Comparison of ENCODE assay signal across 8 cellular contexts in the genomic region with DNA sequence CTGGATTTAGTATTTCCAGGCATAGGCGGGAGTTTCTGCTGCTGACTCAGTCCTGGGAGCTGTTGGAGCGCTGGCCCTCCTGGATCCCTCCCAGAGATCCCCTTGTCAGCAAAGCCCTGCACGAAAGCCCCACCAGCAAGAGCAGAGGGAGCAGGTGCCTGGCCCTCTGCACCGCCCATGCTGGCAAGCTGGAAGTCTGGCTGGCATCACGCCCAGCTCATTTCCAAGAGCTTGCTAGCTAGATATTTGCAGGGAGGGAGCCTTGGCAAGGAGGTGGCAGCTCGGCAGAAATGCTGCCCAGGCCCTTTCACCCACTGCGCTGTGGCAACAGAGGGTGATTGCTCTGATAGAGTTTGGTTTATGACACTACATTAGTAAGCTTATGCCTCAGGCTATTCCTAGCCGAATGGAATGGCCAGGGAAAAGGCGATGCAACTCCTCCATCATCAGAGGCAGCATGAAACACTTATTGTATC.
DNase-seq lines count a peak whose midpoint lies in the region; ATAC-seq, FAIRE-seq and TF ChIP-seq lines count a peak whose summit lies in the region.

No MANE protein-coding gene starts in this region.

- no peak overlapping the region for H3K4me3 ChIP-seq in tibial artery

- no peaks in the 10 kb centered on the region for H3K27me3 ChIP-seq in tibial artery

- peaks cover 0 to 14% (median 9%) of the 10 kb centered on the region in 4 donors for H3K4me1 ChIP-seq in tibial artery

- no peaks in the 10 kb centered on the region for H3K9me3 Mint-ChIP-seq in activated naive CD4-positive, alpha-beta T cell treated with anti-CD3 and anti-CD28 coated beads, Interleukin-2, amount 50 U/mL, for 72 hours
- H3K9me3 Mint-ChIP-seq in activated T-helper 1 cell treated with anti-CD3 and anti-CD28 coated beads, Interleukin-12 subunit alpha, Interleukin-12 subunit beta, Interleukin-2, Interleukin-4 antibody, amounts not matched to agents 30 ng/mL and 10 ng/mL and 1 ng/mL, durations not matched to agents 14 hours and 24 hours and 36 hours = peaks cover 4% of the 10 kb centered on the region

- peak overlapping the region in 1 of 2 donors; percentile 39 for H3K27ac ChIP-seq in tibial artery

- H3K9me3 ChIP-seq in tibial artery = no peaks in the 10 kb centered on the region

- no peaks in the 10 kb centered on the region for H3K4me1 Mint-ChIP-seq in activated T-helper 1 cell treated with anti-CD3 and anti-CD28 coated beads, Interleukin-12 subunit alpha, Interleukin-12 subunit beta, Interleukin-2, Interleukin-4 antibody, amounts not matched to agents 30 ng/mL and 10 ng/mL and 1 ng/mL, durations not matched to agents 14 hours and 24 hours and 36 hours (ENCODE audit: low read depth)

- no peak overlapping the region for H3K27ac Mint-ChIP-seq in activated naive CD4-positive, alpha-beta T cell treated with anti-CD3 and anti-CD28 coated beads, Interleukin-2, amount 50 U/mL, for 72 hours
- no peak overlapping the region for H3K27ac Mint-ChIP-seq in activated T-helper 1 cell treated with anti-CD3 and anti-CD28 coated beads, Interleukin-12 subunit alpha, Interleukin-12 subunit beta, Interleukin-2, Interleukin-4 antibody, amounts not matched to agents 30 ng/mL and 10 ng/mL and 1 ng/mL, durations not matched to agents 14 hours and 24 hours and 36 hours

- H3K36me3 Mint-ChIP-seq in activated naive CD4-positive, alpha-beta T cell treated with anti-CD3 and anti-CD28 coated beads, Interleukin-2, amount 50 U/mL, for 72 hours = no peaks in the 10 kb centered on the region
- no peaks in the 10 kb centered on the region for H3K36me3 Mint-ChIP-seq in activated T-helper 1 cell treated with anti-CD3 and anti-CD28 coated beads, Interleukin-12 subunit alpha, Interleukin-12 subunit beta, Interleukin-2, Interleukin-4 antibody, amounts not matched to agents 30 ng/mL and 10 ng/mL and 1 ng/mL, durations not matched to agents 14 hours and 24 hours and 36 hours (ENCODE audit: low read depth)

- H3K4me3 Mint-ChIP-seq in activated T-helper 1 cell treated with anti-CD3 and anti-CD28 coated beads, Interleukin-12 subunit alpha, Interleukin-12 subunit beta, Interleukin-2, Interleukin-4 antibody, amounts not matched to agents 30 ng/mL and 10 ng/mL and 1 ng/mL, durations not matched to agents 14 hours and 24 hours and 36 hours = no peak overlapping the region

- H3K36me3 ChIP-seq in tibial artery = no peaks in the 10 kb centered on the region

- no peak for FAIRE-seq in GM12892 (lab: Jason Lieb, UNC)

- no peak for TF ChIP-seq POLR2A in GM12892 (IDR thresholded peaks at IDR 0.05; ENCODE audit: low read depth, low read length)

- H3K27me3 Mint-ChIP-seq in activated T-helper 1 cell treated with anti-CD3 and anti-CD28 coated beads, Interleukin-12 subunit alpha, Interleukin-12 subunit beta, Interleukin-2, Interleukin-4 antibody, amounts not matched to agents 30 ng/mL and 10 ng/mL and 1 ng/mL, durations not matched to agents 14 hours and 24 hours and 36 hours (ENCODE audit: insufficient read depth) = no peaks in the 10 kb centered on the region

- intact Hi-C loops in tibial artery (cut with DNase I; ENCODE audit: low total_unique reads) = no loop called here
- intact Hi-C loops in activated T-helper 1 cell treated with anti-CD3 and anti-CD28 coated beads, Interleukin-12 subunit alpha, Interleukin-12 subunit beta, Interleukin-2, Interleukin-4 antibody, amounts not matched to agents 30 ng/mL and 10 ng/mL and 1 ng/mL, durations not matched to agents 14 hours and 24 hours and 36 hours (cut with micrococcal nuclease) = no loop called here

- TF ChIP-seq CTCF in tibial artery (IDR thresholded peaks at IDR 0.05) = no peak

- ATAC-seq in activated naive CD4-positive, alpha-beta T cell treated with anti-CD3 and anti-CD28 coated beads, Interleukin-2, amount 50 U/mL, for 72 hours = no peak

- DNase-seq in NCI-H1092 (lab: John Stamatoyannopoulos, UW) (peak; percentile 98), amygdala (lab: John Stamatoyannopoulos, UW) (peak in 55 of 56 donors; percentile 16 to 96 (median 82)), islet precursor cell (peak; percentile 78), tibial artery (peak; percentile 70 to 94), NCI-H82 (lab: John Stamatoyannopoulos, UW) (no peak), GM12892 (ENCODE audit: insufficient read length) (no peak)
- DNase-seq in activated naive CD4-positive, alpha-beta T cell treated with anti-CD3 and anti-CD28 coated beads, Interleukin-2, amount 50 U/mL, for 72 hours (ENCODE audit: low spot score in 2 of 2) = no peak
- DNase-seq in activated T-helper 1 cell treated with anti-CD3 and anti-CD28 coated beads, Interleukin-12 subunit alpha, Interleukin-12 subunit beta, Interleukin-2, Interleukin-4 antibody, amounts not matched to agents 30 ng/mL and 10 ng/mL and 1 ng/mL, durations not matched to agents 14 hours and 24 hours and 36 hours (ENCODE audit: low spot score) = no peak

Comparison
In these comparisons a context has a peak if more than half of its experiments do, and no peak if none do; other contexts are left out.
1. DNase-seq: peak in NCI-H1092 (single experiment), amygdala (55 of 56), islet precursor cell (single experiment) and tibial artery (2 of 2); none in activated naive CD4-positive, alpha-beta T cell treated with anti-CD3 and anti-CD28 coated beads, Interleukin-2, amount 50 U/mL, for 72 hours (0 of 2), NCI-H82 (single experiment), activated T-helper 1 cell treated with anti-CD3 and anti-CD28 coated beads, Interleukin-12 subunit alpha, Interleukin-12 subunit beta, Interleukin-2, Interleukin-4 antibody, amounts not matched to agents 30 ng/mL and 10 ng/mL and 1 ng/mL, durations not matched to agents 14 hours and 24 hours and 36 hours (single experiment) and GM12892 (single experiment).